Comparison of ENCODE assay signal across 19 cellular contexts in genomic region chr3:173617490-173617889, GRCh38.
DNase-seq lines count a peak whose midpoint lies in the region; ATAC-seq, FAIRE-seq and TF ChIP-seq lines count a peak whose summit lies in the region.
"Had no signal": no experiment of that assay in that cellular context is flagged by ENCODE, and none has a peak within 500 bp of the region (broad histone marks: within the 10 kb centered on the region; RNA-seq: fewer than 3 reads in every experiment).

No MANE protein-coding gene starts in this region.

- H3K4me1 ChIP-seq in pancreas = no peaks in the 10 kb centered on the region

- H3K36me3 ChIP-seq in pancreas = no peaks in the 10 kb centered on the region
- H3K36me3 ChIP-seq: WERI-Rb-1 had no signal

- ATAC-seq in pancreas = peak; percentile 63 to 91 (median 73)
- ATAC-seq: PC-3; stimulated activated naive CD8-positive, alpha-beta T cell treated with anti-CD3 and anti-CD28 coated beads, Interleukin-15, Interleukin-2, amounts not matched to agents 100 U/mL and 50 U/mL, for 24 hours; T-helper 17 cell had no signal

- intact Hi-C loops in cardiac septum (cut with DNase I) = no loop called here
- intact Hi-C loops in pancreas (cut with DNase I) = no loop called here

- no peak overlapping the region for H3K27ac ChIP-seq in pancreas
- H3K27ac ChIP-seq: dorsolateral prefrontal cortex, hepatocyte, WERI-Rb-1 had no signal

- H3K27me3 ChIP-seq in pancreas = peaks cover 0 to 6% (median 0%) of the 10 kb centered on the region in 4 donors
- H3K27me3 ChIP-seq: dorsolateral prefrontal cortex, hepatocyte had no signal

- DNase-seq in NCI-H1092 (lab: John Stamatoyannopoulos, UW) = peak; percentile 77
- peak; percentile 70 for DNase-seq in NCI-H2196 (lab: John Stamatoyannopoulos, UW; ENCODE audit: unreplicated experiment)
- peak; percentile 80 for DNase-seq in cardiac septum (ENCODE audit: low spot score)
- DNase-seq in pancreas = peak in 5 of 6 donors; percentile 31 to 62 (median 56)
- DNase-seq in Ammon's horn (ENCODE audit: low spot score) = no peak
- no peak for DNase-seq in mesenteric fat pad (ENCODE audit: low spot score)
- no peak for DNase-seq in SKM-1 (lab: John Stamatoyannopoulos, UW; ENCODE audit: unreplicated experiment)
- no peak for DNase-seq in H54 (ENCODE audit: insufficient read length, low spot score)
- DNase-seq: activated CD4-positive, alpha-beta T cell treated with anti-CD3 and anti-CD28 coated beads, Interleukin-2, amount 50 U/mL, for 48 hours; activated gamma-delta T cell; CD4-positive, alpha-beta memory T cell; NCI-H774; nephron progenitor cell; PC-3; stimulated activated naive CD8-positive, alpha-beta T cell treated with anti-CD3 and anti-CD28 coated beads, Interleukin-15, Interleukin-2, amounts not matched to agents 100 U/mL and 50 U/mL, for 24 hours; T-helper 17 cell; WERI-Rb-1 had no signal

- TF ChIP-seq CTCF in pancreas (IDR thresholded peaks at IDR 0.05) = no peak

- no peak for TF ChIP-seq POLR2A in H54 (IDR thresholded peaks at IDR 0.05; ENCODE audit: low read depth, low read length)

- WGBS in pancreas, 2 donors = 24 to 32% methylated on average over 5 of the region's 5 CpGs

- H3K9me3 ChIP-seq in pancreas = no peaks in the 10 kb centered on the region

- no peak overlapping the region for H3K4me3 ChIP-seq in pancreas
- H3K4me3 ChIP-seq: dorsolateral prefrontal cortex, hepatocyte had no signal

- FAIRE-seq in pancreas (lab: Jason Lieb, UNC) (no peak), H54 (lab: Jason Lieb, UNC) (no peak)

Comparison
In these comparisons a context has a peak if more than half of its experiments do, and no peak if none do; other contexts are left out.
1. DNase-seq: peak in NCI-H1092 (single experiment), NCI-H2196 (single experiment), cardiac septum (single experiment) and pancreas (5 of 6); none in Ammon's horn (single experiment), mesenteric fat pad (single experiment), SKM-1 (single experiment) and H54 (single experiment).